ENCODE assay signal across 19 cellular contexts in genomic region chr6:38912378-38912777, GRCh38.
A peak's percentile ranks its signal among the peaks of the same experiment; 100 is the strongest.
DNase-seq lines count a peak whose midpoint lies in the region; ATAC-seq and TF ChIP-seq lines count a peak whose summit lies in the region.
"Had no signal": no experiment of that assay in that cellular context is flagged by ENCODE, and none has a peak within 500 bp of the region (broad histone marks: within the 10 kb centered on the region; RNA-seq: fewer than 3 reads in every experiment).

No MANE protein-coding gene starts in this region.

- no peak for TF ChIP-seq POLR2A in body of pancreas (IDR thresholded peaks at IDR 0.05)

- no peak overlapping the region for H4K5ac ChIP-seq in mesendoderm (ENCODE audit: low read length)

- TF ChIP-seq CTCF in GM12865 (IDR thresholded peaks at IDR 0.05; ENCODE audit: insufficient read depth, low read depth, low read length, missing control alignments) (no peak), body of pancreas (IDR thresholded peaks at IDR 0.05) (no peak)
- TF ChIP-seq CTCF in activated CD8-positive, alpha-beta T cell treated with anti-CD3 and anti-CD28 coated beads for 36 hours (IDR thresholded peaks at IDR 0.05), result no peak

- no peak overlapping the region for H2BK120ac ChIP-seq in mesendoderm (ENCODE audit: low read depth, low read length)

- DNase-seq in GM12865 (ENCODE audit: low read depth) (peak; percentile 4), OCI-M1 (lab: John Stamatoyannopoulos, UW) (peak; percentile 57), mesendoderm (no peak), body of pancreas (no peak), NCI-H345 treated with DMSO at 0.1 percent for 48 hours (lab: John Stamatoyannopoulos, UW; ENCODE audit: unreplicated experiment) (no peak)
- DNase-seq in activated CD8-positive, alpha-beta T cell treated with anti-CD3 and anti-CD28 coated beads for 36 hours, result no peak
- DNase-seq: AML-193; Caco-2; Calu3; CD4-positive, alpha-beta T cell; CD8-positive, alpha-beta T cell; DMS79 treated with DMSO at 0.1 percent for 48 hours; GF-D8 had no signal

- no peaks in the 10 kb centered on the region for H3K36me3 ChIP-seq in mesendoderm (ENCODE audit: control insufficient read depth, insufficient read depth, low read length)
- no peaks in the 10 kb centered on the region for H3K36me3 ChIP-seq in body of pancreas (replicated peaks in 1 of 2; ENCODE audit: insufficient read depth in 1 of 2, low read depth in 2 of 2)
- H3K36me3 ChIP-seq: BLaER1 treated with 17β-estradiol and CSF1 and Interleukin-3, amounts not matched to agents 10 nM and 100 nM had no signal

- no peak overlapping the region for H2AK5ac ChIP-seq in mesendoderm (ENCODE audit: low read length)

- WGBS in mesendoderm (ENCODE audit: extremely low coverage, insufficient coverage, low lambda C conversion rate), result no CpG with 5 or more reads among the region's 2 CpGs
- 93 to 100% methylated on average over 2 of the region's 2 CpGs for WGBS in body of pancreas, 2 donors

- CTCF ChIA-PET in activated CD8-positive, alpha-beta T cell treated with anti-CD3 and anti-CD28 coated beads for 36 hours (lab: Charles Lee), result no interaction called here

- no peaks in the 10 kb centered on the region for H3K36me3 Mint-ChIP-seq in activated CD8-positive, alpha-beta T cell treated with anti-CD3 and anti-CD28 coated beads for 36 hours (ENCODE audit: low read depth)
- H3K36me3 Mint-ChIP-seq: CD8-positive, alpha-beta T cell had no signal

- no peak overlapping the region for H3K18ac ChIP-seq in mesendoderm (ENCODE audit: low read length)

- H2BK15ac ChIP-seq in mesendoderm (replicated peaks; ENCODE audit: low read depth), result peak overlapping the region; percentile 64

- H4K8ac ChIP-seq in mesendoderm (ENCODE audit: low read depth, low read length), result no peak overlapping the region

- no peak overlapping the region for H3K56ac ChIP-seq in mesendoderm (ENCODE audit: low read length)

- intact Hi-C loops in body of pancreas (cut with DNase I), result no loop called here
- intact Hi-C loops in activated CD8-positive, alpha-beta T cell treated with anti-CD3 and anti-CD28 coated beads for 36 hours (cut with micrococcal nuclease), result no loop called here

- no peak overlapping the region for H3K4me3 ChIP-seq in GM12865 (ENCODE audit: low read depth, low read length)
- no peak overlapping the region for H3K4me3 ChIP-seq in mesendoderm (ENCODE audit: low read length)
- H3K4me3 ChIP-seq in body of pancreas, result no peak overlapping the region
- H3K4me3 ChIP-seq: A549; BLaER1 treated with 17β-estradiol and CSF1 and Interleukin-3, amounts not matched to agents 10 nM and 100 nM; GM12878 had no signal

- H3K23ac ChIP-seq in mesendoderm (ENCODE audit: low read length), result no peak overlapping the region

- no peak overlapping the region for H3K4me2 ChIP-seq in mesendoderm (ENCODE audit: low read length)
- H3K4me2 ChIP-seq: A549; BLaER1 treated with 17β-estradiol and CSF1 and Interleukin-3, amounts not matched to agents 10 nM and 100 nM had no signal

- peaks cover 4% of the 10 kb centered on the region for H3K27me3 Mint-ChIP-seq in activated CD8-positive, alpha-beta T cell treated with anti-CD3 and anti-CD28 coated beads for 36 hours
- H3K27me3 Mint-ChIP-seq: B cell; CD4-positive, alpha-beta T cell had no signal

- H3K27ac ChIP-seq in mesendoderm (ENCODE audit: low read depth, low read length) (no peak overlapping the region), body of pancreas (no peak overlapping the region)
- H3K27ac ChIP-seq: 22Rv1; A549; BLaER1 treated with 17β-estradiol and CSF1 and Interleukin-3, amounts not matched to agents 10 nM and 100 nM; C4-2B had no signal

- no peaks in the 10 kb centered on the region for H3K4me1 ChIP-seq in mesendoderm (ENCODE audit: control insufficient read depth, low read depth, low read length)
- no peaks in the 10 kb centered on the region for H3K4me1 ChIP-seq in body of pancreas
- H3K4me1 ChIP-seq: A549 had no signal

- H3K4ac ChIP-seq in mesendoderm (ENCODE audit: low read depth, low read length), result no peak overlapping the region

- no peak overlapping the region for H3K27ac Mint-ChIP-seq in activated CD8-positive, alpha-beta T cell treated with anti-CD3 and anti-CD28 coated beads for 36 hours
- H3K27ac Mint-ChIP-seq: B cell; CD4-positive, alpha-beta T cell; CD8-positive, alpha-beta T cell had no signal

- no peaks in the 10 kb centered on the region for H3K79me1 ChIP-seq in mesendoderm (ENCODE audit: low read length)

- no peaks in the 10 kb centered on the region for H3K4me1 Mint-ChIP-seq in activated CD8-positive, alpha-beta T cell treated with anti-CD3 and anti-CD28 coated beads for 36 hours (ENCODE audit: low read depth)
- H3K4me1 Mint-ChIP-seq: B cell had no signal

- H3K27me3 ChIP-seq in mesendoderm (ENCODE audit: insufficient read depth, low read length, poor library complexity) (no peaks in the 10 kb centered on the region), body of pancreas (no peaks in the 10 kb centered on the region)
- H3K27me3 ChIP-seq: BLaER1 treated with 17β-estradiol and CSF1 and Interleukin-3, amounts not matched to agents 10 nM and 100 nM had no signal

- no peak for ATAC-seq in body of pancreas
- ATAC-seq in activated CD8-positive, alpha-beta T cell treated with anti-CD3 and anti-CD28 coated beads for 36 hours, result no peak
- ATAC-seq: A549; CD8-positive, alpha-beta T cell; GM12878 had no signal

- no peaks in the 10 kb centered on the region for H3K9me3 Mint-ChIP-seq in activated CD8-positive, alpha-beta T cell treated with anti-CD3 and anti-CD28 coated beads for 36 hours
- H3K9me3 Mint-ChIP-seq: CD4-positive, alpha-beta T cell; CD8-positive, alpha-beta T cell had no signal

- H3K79me2 ChIP-seq in mesendoderm (ENCODE audit: control insufficient read depth, insufficient read depth, low read length), result no peaks in the 10 kb centered on the region

- POLR2A ChIA-PET in activated CD8-positive, alpha-beta T cell treated with anti-CD3 and anti-CD28 coated beads for 36 hours (lab: Charles Lee), result no interaction called here

- no peak overlapping the region for H3K4me3 Mint-ChIP-seq in activated CD8-positive, alpha-beta T cell treated with anti-CD3 and anti-CD28 coated beads for 36 hours
- H3K4me3 Mint-ChIP-seq: B cell; CD4-positive, alpha-beta T cell; CD8-positive, alpha-beta T cell had no signal

- H3K9ac ChIP-seq in mesendoderm (ENCODE audit: low read length), result no peak overlapping the region
- H3K9ac ChIP-seq: BLaER1 treated with 17β-estradiol and CSF1 and Interleukin-3, amounts not matched to agents 10 nM and 100 nM had no signal

- no peak overlapping the region for H2BK5ac ChIP-seq in mesendoderm (ENCODE audit: low read length)

- H3K9me3 ChIP-seq in body of pancreas, result no peaks in the 10 kb centered on the region
- H3K9me3 ChIP-seq: A549; BLaER1 treated with 17β-estradiol and CSF1 and Interleukin-3, amounts not matched to agents 10 nM and 100 nM; Caco-2 had no signal

Comparison
In these comparisons a context has a peak if more than half of its experiments do, and no peak if none do; other contexts are left out.
1. DNase-seq: peak in GM12865 (single experiment) and OCI-M1 (single experiment); none in mesendoderm (single experiment), body of pancreas (0 of 4), NCI-H345 treated with DMSO at 0.1 percent for 48 hours (single experiment) and activated CD8-positive, alpha-beta T cell treated with anti-CD3 and anti-CD28 coated beads for 36 hours (single experiment).